ENCODE assay signal across 20 cellular contexts in the genomic region with DNA sequence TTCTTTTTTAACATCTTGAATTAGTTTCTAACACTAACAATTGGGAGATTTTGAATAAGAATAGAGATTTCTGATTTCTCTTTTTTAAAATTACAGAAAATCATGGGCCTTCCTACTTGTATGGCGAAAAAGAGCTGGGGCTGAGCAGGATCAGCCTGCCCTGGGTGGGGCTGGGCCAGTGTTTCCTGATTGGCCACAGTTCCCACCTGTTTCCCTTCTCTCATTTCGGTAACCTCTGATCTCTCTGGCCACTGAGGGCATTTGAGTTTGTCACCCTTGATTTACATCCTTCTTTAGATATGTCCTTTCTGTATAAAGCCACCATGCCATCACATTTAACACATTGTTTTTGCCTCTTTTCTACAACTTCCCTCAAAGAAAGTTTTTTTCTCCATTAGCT.
A peak's percentile ranks its signal among the peaks of the same experiment; 100 is the strongest.
DNase-seq lines count a peak whose midpoint lies in the region; ATAC-seq and TF ChIP-seq lines count a peak whose summit lies in the region.
"Had no signal": no experiment of that assay in that cellular context is flagged by ENCODE, and none has a peak within 500 bp of the region (broad histone marks: within the 10 kb centered on the region; RNA-seq: fewer than 3 reads in every experiment).

No MANE protein-coding gene starts in this region.

- TF ChIP-seq POLR2A in vagina (IDR thresholded peaks at IDR 0.05): no peak
- no peak for TF ChIP-seq POLR2A in GM18505 (IDR thresholded peaks at IDR 0.05; ENCODE audit: borderline replicate concordance, extremely low read depth, insufficient read depth, insufficient read length)

- H3K4me3 ChIP-seq in left ventricle myocardium inferior (no peak overlapping the region), vagina (no peak overlapping the region)

- H3K27ac Mint-ChIP-seq in mesothelial cell of epicardium: peak overlapping the region; percentile 32
- H3K27ac Mint-ChIP-seq: B cell had no signal

- H3K4me3 Mint-ChIP-seq in mesothelial cell of epicardium: no peak overlapping the region
- H3K4me3 Mint-ChIP-seq: B cell, H9 had no signal

- no peak for TF ChIP-seq CTCF in left ventricle myocardium inferior (IDR thresholded peaks at IDR 0.05; ENCODE audit: borderline replicate concordance)
- TF ChIP-seq CTCF in mesothelial cell of epicardium (IDR thresholded peaks at IDR 0.05; ENCODE audit: unreplicated experiment): no peak
- TF ChIP-seq CTCF in vagina (IDR thresholded peaks at IDR 0.05): no peak

- DNase-seq in left ventricle myocardium inferior: no peak
- no peak for DNase-seq in Right ventricle myocardium superior
- DNase-seq in mesothelial cell of epicardium (ENCODE audit: low spot score in 2 of 2, unreplicated experiment in 2 of 2): no peak
- DNase-seq in retina: peak; percentile 48
- no peak for DNase-seq in vagina (ENCODE audit: extremely low spot score in 2 of 2)
- DNase-seq in caudate nucleus (lab: John Stamatoyannopoulos, UW): no peak
- DNase-seq in NCI-H774 (lab: John Stamatoyannopoulos, UW): no peak
- DNase-seq: CD4-positive, CD25-positive, alpha-beta regulatory T cell; COR-L47; DMS 273 treated with DMSO at 0.1 percent for 48 hours; H9; NCI-H1105; NCI-H2081; NCI-H446 treated with DMSO at 0.1 percent for 48 hours; NCI-H69; NK-92 treated with Interleukin-12 subunit alpha and Interleukin-12 subunit beta, amount 100 ng/mL, for 24 hours; SHP77 had no signal

- H3K36me3 ChIP-seq in left ventricle myocardium inferior (no peaks in the 10 kb centered on the region), vagina (no peaks in the 10 kb centered on the region)

- intact Hi-C loops in left ventricle myocardium inferior (cut with micrococcal nuclease): no loop called here
- intact Hi-C loops in Right ventricle myocardium superior (cut with DNase I): no loop called here
- intact Hi-C loops in vagina (cut with DNase I): no loop called here

- H3K27me3 Mint-ChIP-seq in mesothelial cell of epicardium (ENCODE audit: low read depth): no peaks in the 10 kb centered on the region
- H3K27me3 Mint-ChIP-seq: B cell; CD4-positive, CD25-positive, alpha-beta regulatory T cell had no signal

- H3K36me3 Mint-ChIP-seq in mesothelial cell of epicardium: peaks cover 9% of the 10 kb centered on the region
- H3K36me3 Mint-ChIP-seq: CD4-positive, CD25-positive, alpha-beta regulatory T cell had no signal

- peaks cover 38% of the 10 kb centered on the region for H3K4me1 ChIP-seq in left ventricle myocardium inferior
- peaks cover 54% of the 10 kb centered on the region for H3K4me1 ChIP-seq in vagina

- H3K27me3 ChIP-seq in left ventricle myocardium inferior (ENCODE audit: low read depth): no peaks in the 10 kb centered on the region
- no peaks in the 10 kb centered on the region for H3K27me3 ChIP-seq in vagina

- H3K9me3 Mint-ChIP-seq in mesothelial cell of epicardium: peaks cover 14% of the 10 kb centered on the region
- H3K9me3 Mint-ChIP-seq: H9 had no signal

- peak overlapping the region; percentile 65 for H3K27ac ChIP-seq in left ventricle myocardium inferior (replicated peaks)
- H3K27ac ChIP-seq in vagina: peak overlapping the region; percentile 37
- no peak overlapping the region for H3K27ac ChIP-seq in caudate nucleus (ENCODE audit: low read depth, low read length)
- H3K27ac ChIP-seq: 22Rv1 had no signal

- H3K4me1 Mint-ChIP-seq in mesothelial cell of epicardium: peaks cover 38% of the 10 kb centered on the region

- ATAC-seq in Right ventricle myocardium superior (ENCODE audit: poor library complexity) (no peak), GM18505 (IDR thresholded peaks at IDR 0.05; ENCODE audit: unreplicated experiment) (no peak)

- no peaks in the 10 kb centered on the region for H3K9me3 ChIP-seq in left ventricle myocardium inferior (replicated peaks)
- no peaks in the 10 kb centered on the region for H3K9me3 ChIP-seq in vagina
